Comparison of ENCODE assay signal across 8 cellular contexts in genomic region chr6:85644374-85644762, GRCh38. TPM values are rescaled to one million over a fixed set of nuclear protein-coding genes. Genes with fewer than 3 reads are reported as not detected.
DNase-seq lines count a peak whose midpoint lies in the region; ATAC-seq and TF ChIP-seq lines count a peak whose summit lies in the region.

No MANE protein-coding gene starts in this region.

- H3K9me3 Mint-ChIP-seq in chondrocyte (ENCODE audit: low read depth), result no peaks in the 10 kb centered on the region
- no peaks in the 10 kb centered on the region for H3K9me3 Mint-ChIP-seq in naive thymus-derived CD8-positive, alpha-beta T cell

- peaks cover 33% of the 10 kb centered on the region for H3K4me1 Mint-ChIP-seq in chondrocyte (ENCODE audit: low read depth)
- peaks cover 22 to 36% (median 31%) of the 10 kb centered on the region in 4 donors for H3K4me1 Mint-ChIP-seq in naive thymus-derived CD8-positive, alpha-beta T cell

- H3K4me1 ChIP-seq in BLaER1 treated with 17β-estradiol and CSF1 and Interleukin-3, amounts not matched to agents 10 nM and 100 nM, result peaks cover 14 to 29% (median 18%) of the 10 kb centered on the region in 10 experiments

- H3K4me3 Mint-ChIP-seq in chondrocyte (ENCODE audit: unreplicated experiment), result peak overlapping the region; percentile 80
- peak overlapping the region; percentile 77 to 97 (median 92) for H3K4me3 Mint-ChIP-seq in naive thymus-derived CD8-positive, alpha-beta T cell

- no peaks in the 10 kb centered on the region for H3K27me3 Mint-ChIP-seq in chondrocyte (ENCODE audit: low read depth)
- H3K27me3 Mint-ChIP-seq in naive thymus-derived CD8-positive, alpha-beta T cell, result no peaks in the 10 kb centered on the region

- peak overlapping the region; percentile 65 to 89 (median 78) for H3K4me2 ChIP-seq in BLaER1 treated with 17β-estradiol and CSF1 and Interleukin-3, amounts not matched to agents 10 nM and 100 nM

- peaks cover 23 to 31% (median 28%) of the 10 kb centered on the region in 11 experiments; a peak in 21 of 22 replicates for H4K20me1 ChIP-seq in BLaER1 treated with 17β-estradiol and CSF1 and Interleukin-3, amounts not matched to agents 10 nM and 100 nM

- TF ChIP-seq CTCF in chondrocyte (IDR thresholded peaks at IDR 0.05), result no peak

- peak overlapping the region; percentile 96 for H3K27ac Mint-ChIP-seq in chondrocyte (ENCODE audit: unreplicated experiment)
- H3K27ac Mint-ChIP-seq in naive thymus-derived CD8-positive, alpha-beta T cell, result peak overlapping the region; percentile 83 to 99 (median 97)

- ATAC-seq in naive thymus-derived CD8-positive, alpha-beta T cell, result no peak
- no peak for ATAC-seq in HG03342 (IDR thresholded peaks at IDR 0.05; ENCODE audit: unreplicated experiment)

- peak overlapping the region; percentile 91 to 100 (median 96) for H3K9ac ChIP-seq in BLaER1 treated with 17β-estradiol and CSF1 and Interleukin-3, amounts not matched to agents 10 nM and 100 nM

- peaks cover 5 to 22% (median 19%) of the 10 kb centered on the region in 11 experiments; a peak in 21 of 22 replicates for H3K36me3 ChIP-seq in BLaER1 treated with 17β-estradiol and CSF1 and Interleukin-3, amounts not matched to agents 10 nM and 100 nM

- H3K27me3 ChIP-seq in BLaER1 treated with 17β-estradiol and CSF1 and Interleukin-3, amounts not matched to agents 10 nM and 100 nM, result no peaks in the 10 kb centered on the region

- POLR2A ChIA-PET in naive thymus-derived CD8-positive, alpha-beta T cell (lab: Charles Lee), result interaction anchor here (1.6 to 9.4 kb wide), 7 partner anchors 8 to 194 kb away, joined by 5 to 570 read pairs (median 23); partner anchors contain the start of genes NT5E and SNX14

- H3K27ac ChIP-seq in BLaER1 treated with 17β-estradiol and CSF1 and Interleukin-3, amounts not matched to agents 10 nM and 100 nM, result peak overlapping the region; percentile 89 to 100 (median 99)

- H3K36me3 Mint-ChIP-seq in chondrocyte (ENCODE audit: low read depth), result peaks cover 8% of the 10 kb centered on the region
- peaks cover 0 to 26% (median 6%) of the 10 kb centered on the region in 3 donors for H3K36me3 Mint-ChIP-seq in naive thymus-derived CD8-positive, alpha-beta T cell

- peak; percentile 6 for DNase-seq in Jurkat, Clone E6-1 (ENCODE audit: low read depth, low spot score)
- DNase-seq in chondrocyte (ENCODE audit: low spot score) (no peak), globus pallidus (ENCODE audit: low spot score) (no peak), GM19240 (ENCODE audit: insufficient read length, low spot score) (no peak)
- DNase-seq in naive thymus-derived CD8-positive, alpha-beta T cell, result no peak
- no peak for DNase-seq in activated CD4-positive, CD25-positive, alpha-beta regulatory T cell treated with anti-CD3 and anti-CD28 coated beads, Interleukin-2, amount 50 U/mL, for 72 hours

- peaks cover 0 to 11% (median 0%) of the 10 kb centered on the region in 11 experiments; a peak in 3 of 22 replicates for H3K9me3 ChIP-seq in BLaER1 treated with 17β-estradiol and CSF1 and Interleukin-3, amounts not matched to agents 10 nM and 100 nM (replicated peaks in 1 of 11)

- peak overlapping the region; percentile 48 to 70 (median 61) for H3K4me3 ChIP-seq in BLaER1 treated with 17β-estradiol and CSF1 and Interleukin-3, amounts not matched to agents 10 nM and 100 nM
- peak overlapping the region; percentile 82 for H3K4me3 ChIP-seq in Jurkat, Clone E6-1 (ENCODE audit: low read length)

RNA-seq across cellular contexts. Expression of gene SYNCRIP, which starts 1.7 kb away (rescaled TPM):
- 86.6 TPM for polyA plus RNA-seq in Jurkat, Clone E6-1 (2012; ENCODE audit: insufficient read depth, insufficient read length)
- 87.4 to 116 TPM (median 90.5 TPM) in 3 replicates for total RNA-seq in chondrocyte
- 100 to 1,000 TPM in 1 of 2 experiments, 10 to 100 TPM in 1; 95.1 to 103 TPM for total RNA-seq in naive thymus-derived CD8-positive, alpha-beta T cell
- 10 to 100 TPM; 68.6 to 80.9 (median 70.7) TPM for polyA plus RNA-seq in naive thymus-derived CD8-positive, alpha-beta T cell

RNA-seq across cellular contexts. Expression of gene SNX14, which starts 50.7 kb away (rescaled TPM):
- 39.8 TPM for polyA plus RNA-seq in Jurkat, Clone E6-1 (2012; ENCODE audit: insufficient read depth, insufficient read length)
- total RNA-seq in chondrocyte, result 70.8 to 79.7 TPM (median 77.2 TPM) in 3 replicates
- total RNA-seq in naive thymus-derived CD8-positive, alpha-beta T cell, result 10 to 100 TPM; 82.1 to 84.1 TPM
- 10 to 100 TPM; 40.9 to 54.6 (median 45.7) TPM for polyA plus RNA-seq in naive thymus-derived CD8-positive, alpha-beta T cell
